1 cellular context compared by ENCODE assay signal in genomic region chr2:71130325-71131260, GRCh38.
TF ChIP-seq lines count a peak whose summit lies in the region.

MPHOSPH10 (plus strand) TSS chr2:71130634; CDS start chr2:71130666, 32 bp downstream.

TF ChIP-seq in K562, 482 proteins besides CTCF, POLR2A, EP300 and RAD21 (continued from another document and continues in another):
- TF ChIP-seq ZNF398 (CRISPR knock-in tag; IDR thresholded peaks at IDR 0.05), result no peak
- no peak for TF ChIP-seq XRCC3 (IDR thresholded peaks at IDR 0.05)
- no peak for TF ChIP-seq TRIM25 (IDR thresholded peaks at IDR 0.05; ENCODE audit: borderline replicate concordance)
- 0 out of 2 replicates have a peak, but pooled peaks have one; percentile 32 for TF ChIP-seq MECOM (CRISPR knock-in tag; IDR thresholded peaks at IDR 0.05)
- TF ChIP-seq SMARCA4 (IDR thresholded peaks at IDR 0.05), result no peak
- TF ChIP-seq HCFC1 (IDR thresholded peaks at IDR 0.05; ENCODE audit: low read depth, low read length), result peak; percentile 90
- TF ChIP-seq PTTG1 (tag; IDR thresholded peaks at IDR 0.05; ENCODE audit: low read depth), result no peak
- no peak for TF ChIP-seq SREBF1 (IDR thresholded peaks at IDR 0.05; ENCODE audit: borderline replicate concordance, low read depth, low read length)
- TF ChIP-seq TEAD1 (CRISPR knock-in tag; IDR thresholded peaks at IDR 0.05), result no peak
- TF ChIP-seq GATAD2B (IDR thresholded peaks at IDR 0.05; ENCODE audit: borderline replicate concordance), result no peak
- TF ChIP-seq ZNF12 (CRISPR knock-in tag; IDR thresholded peaks at IDR 0.05), result peak; percentile 46; the same call in 1 of the 2 replicates
- no peak for TF ChIP-seq SRSF1 (IDR thresholded peaks at IDR 0.05; ENCODE audit: low read depth, low read length)
- TF ChIP-seq CTBP1 (IDR thresholded peaks at IDR 0.05; ENCODE audit: borderline replicate concordance), result peak; percentile 71; the same call in 1 of the 2 replicates
- TF ChIP-seq SIRT6 (IDR thresholded peaks at IDR 0.05; ENCODE audit: low read depth, low read length), result no peak
- TF ChIP-seq TGIF2 (CRISPR knock-in tag; IDR thresholded peaks at IDR 0.05), result peak; percentile 89; the same call in 1 of the 2 replicates
- TF ChIP-seq ILF3 (IDR thresholded peaks at IDR 0.05; ENCODE audit: borderline replicate concordance), result no peak
- no peak; the same call in 1 of the 2 replicates for TF ChIP-seq ARID1B (IDR thresholded peaks at IDR 0.05)
- peak; percentile 60 for TF ChIP-seq RNF2 (IDR thresholded peaks at IDR 0.05)
- peak; percentile 65; the same call in 1 of the 2 replicates for TF ChIP-seq PML (IDR thresholded peaks at IDR 0.05; ENCODE audit: low read length)
- no peak for TF ChIP-seq CHAMP1 (IDR thresholded peaks at IDR 0.05)
- no peak for TF ChIP-seq ESRRB (CRISPR knock-in tag; IDR thresholded peaks at IDR 0.05; ENCODE audit: borderline replicate concordance)
- TF ChIP-seq ZNF407 (IDR thresholded peaks at IDR 0.05; ENCODE audit: low read depth), result no peak
- TF ChIP-seq KAT2B (IDR thresholded peaks at IDR 0.05; ENCODE audit: low read depth, low read length), result no peak
- TF ChIP-seq PHF8 (IDR thresholded peaks at IDR 0.05; ENCODE audit: borderline replicate concordance, low read length), result peak; percentile 79
- no peak for TF ChIP-seq MCM2 (IDR thresholded peaks at IDR 0.05; ENCODE audit: low read depth)
- TF ChIP-seq EHMT2 (IDR thresholded peaks at IDR 0.05), result no peak
- TF ChIP-seq SUPT5H (IDR thresholded peaks at IDR 0.05), result peak; percentile 65
- TF ChIP-seq MNT (conservative IDR thresholded peaks at IDR 0.05), result peak; percentile 92 to 98
- peak; percentile 70 to 76 for TF ChIP-seq E2F6 (IDR thresholded peaks at IDR 0.05; ENCODE audit: borderline replicate concordance in 1 of 2, extremely low read depth in 1 of 2, insufficient read depth in 1 of 2, insufficient read length in 1 of 2, low read depth in 1 of 2, low read length in 1 of 2, poor library complexity in 1 of 2, severe bottlenecking in 1 of 2)
- TF ChIP-seq RBM14 (IDR thresholded peaks at IDR 0.05; ENCODE audit: borderline replicate concordance, insufficient read depth, low read depth, low read length), result no peak
- no peak for TF ChIP-seq DACH1 (IDR thresholded peaks at IDR 0.05; ENCODE audit: partially characterized antibody)
- TF ChIP-seq STAT5B (CRISPR knock-in tag; IDR thresholded peaks at IDR 0.05), result no peak
